1 cellular context compared by ENCODE assay signal in genomic region chr2:207482630-207483029, GRCh38.
A peak's percentile ranks its signal among the peaks of the same experiment; 100 is the strongest.
TF ChIP-seq lines count a peak whose summit lies in the region.

No MANE protein-coding gene starts in this region.

TF ChIP-seq in IMR-90, 13 proteins besides CTCF, POLR2A, EP300 and RAD21 (continued from another document):
- TF ChIP-seq MAFK (IDR thresholded peaks at IDR 0.05; ENCODE audit: low read depth, low read length) = peak; percentile 39; the same call in 1 of the 2 replicates
- TF ChIP-seq FOS (IDR thresholded peaks at IDR 0.05; ENCODE audit: low read depth, low read length) = peak; percentile 40; the same call in 1 of the 2 replicates
